Comparison of ENCODE assay signal across 26 cellular contexts in the genomic region with DNA sequence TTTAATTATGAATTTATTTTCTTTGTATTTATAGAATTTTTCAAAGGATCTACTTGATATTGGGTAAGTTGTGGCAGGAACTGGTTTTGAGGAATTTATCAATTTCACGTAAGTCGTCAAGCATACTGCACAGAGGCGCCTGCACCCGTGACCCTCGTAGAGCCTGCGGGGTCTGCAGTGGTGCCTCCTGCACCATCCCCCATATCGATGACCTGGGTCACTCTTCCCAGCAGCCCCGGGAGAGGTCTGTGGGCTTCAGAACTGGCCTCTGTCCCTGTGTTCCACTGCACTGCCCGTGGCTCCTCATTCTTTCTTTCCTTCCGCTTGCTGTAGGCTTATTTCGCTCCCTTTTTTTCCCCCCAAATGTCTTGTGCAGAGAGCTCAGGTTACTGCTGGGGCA. TPM values are rescaled to one million over a fixed set of nuclear protein-coding genes. Genes with fewer than 3 reads are reported as not detected.
"Had no signal": no experiment of that assay in that cellular context is flagged by ENCODE, and none has a peak within 500 bp of the region (broad histone marks: within the 10 kb centered on the region; RNA-seq: fewer than 3 reads in every experiment).

No MANE protein-coding gene starts in this region.

- H3K9me3 ChIP-seq: adrenal gland, ascending aorta, esophagus squamous epithelium, gastrocnemius medialis, right lobe of liver, stomach, suprapubic skin, tibial nerve had no signal

- H3K4me3 Mint-ChIP-seq: activated naive CD8-positive, alpha-beta T cell; nephron; stimulated activated memory B cell treated with anti-CD40 and anti-IgM and Interleukin-4, amounts not matched to agents 10 μg/mL and 1 μg/mL and 100 μg/mL, for 72 hours; T-helper 17 cell had no signal

- H3K27ac ChIP-seq: adrenal gland, ascending aorta, brain microvascular endothelial cell, esophagus squamous epithelium, gastrocnemius medialis, right lobe of liver, skin epidermis, stomach, suprapubic skin, tibial nerve had no signal

- DNase-seq: activated CD4-positive, alpha-beta T cell treated with anti-CD3 and anti-CD28 coated beads, Interleukin-2, amount 50 U/mL, for 1 hour; activated CD4-positive, CD25-positive, alpha-beta regulatory T cell; activated effector memory CD4-positive, alpha-beta T cell treated with anti-CD3 and anti-CD28 coated beads, Interleukin-2, amount 50 U/mL, for 16 hours; adrenal gland; brain microvascular endothelial cell; caudate nucleus; effector memory CD4-positive, alpha-beta T cell; esophagus squamous epithelium; gastrocnemius medialis; head of caudate nucleus; hypothalamus; left colon; midbrain; nucleus accumbens; stimulated activated CD4-positive, alpha-beta T cell treated with anti-CD3 and anti-CD28 coated beads, Interleukin-2, amount 100 ng/mL, for 24 hours; stomach; T-helper 17 cell had no signal

- H3K27me3 ChIP-seq: adrenal gland, ascending aorta, brain microvascular endothelial cell, esophagus squamous epithelium, gastrocnemius medialis, right lobe of liver, stomach, suprapubic skin, tibial nerve had no signal

- ATAC-seq: gastrocnemius medialis; left colon; right lobe of liver; stimulated activated memory B cell treated with anti-CD40 and anti-IgM and Interleukin-4, amounts not matched to agents 10 μg/mL and 1 μg/mL and 100 μg/mL, for 72 hours; T-helper 17 cell had no signal

- H3K27me3 Mint-ChIP-seq: activated naive CD8-positive, alpha-beta T cell; stimulated activated memory B cell treated with anti-CD40 and anti-IgM and Interleukin-4, amounts not matched to agents 10 μg/mL and 1 μg/mL and 100 μg/mL, for 72 hours; T-helper 17 cell had no signal

- H3K4me3 ChIP-seq: adrenal gland, ascending aorta, esophagus squamous epithelium, gastrocnemius medialis, right lobe of liver, skin epidermis, stomach, suprapubic skin, tibial nerve had no signal

- H3K27ac Mint-ChIP-seq: activated naive CD8-positive, alpha-beta T cell had no signal

- H3K4me1 ChIP-seq: adrenal gland, ascending aorta, esophagus squamous epithelium, gastrocnemius medialis, right lobe of liver, stomach, suprapubic skin, tibial nerve had no signal

RNA-seq across cellular contexts. Expression of a gene that starts 31.5 kb away (rescaled TPM):
- total RNA-seq: lung microvascular endothelial cell had no signal
